Comparison of ENCODE assay signal across 23 cellular contexts in the genomic region with DNA sequence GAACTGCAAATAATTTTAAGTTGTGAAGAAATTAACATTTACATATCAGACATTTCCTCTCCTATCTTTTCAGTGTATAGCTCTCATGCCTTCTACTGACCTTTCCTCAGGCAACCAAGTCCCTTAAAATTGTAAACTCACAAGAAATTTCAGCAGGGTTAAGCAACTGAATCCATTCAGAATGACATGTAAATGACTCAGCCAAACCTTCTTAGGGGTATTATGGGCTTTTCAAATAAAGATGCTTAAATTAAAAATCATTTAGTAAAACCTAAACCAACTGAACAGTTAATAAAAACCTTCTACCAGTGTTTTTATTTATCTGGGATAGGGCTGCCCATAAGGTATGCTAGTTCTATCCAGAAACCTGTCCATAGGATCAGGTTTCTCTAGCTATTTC. TPM values are rescaled to one million over a fixed set of nuclear protein-coding genes. Genes with fewer than 3 reads are reported as not detected.
DNase-seq lines count a peak whose midpoint lies in the region; ATAC-seq, FAIRE-seq and TF ChIP-seq lines count a peak whose summit lies in the region.
"Had no signal": no experiment of that assay in that cellular context is flagged by ENCODE, and none has a peak within 500 bp of the region (broad histone marks: within the 10 kb centered on the region; RNA-seq: fewer than 3 reads in every experiment).

No MANE protein-coding gene starts in this region.

- no peak for TF ChIP-seq CTCF in A549 (IDR thresholded peaks at IDR 0.05)
- no peak for TF ChIP-seq CTCF in fibroblast of villous mesenchyme (IDR thresholded peaks at IDR 0.05; ENCODE audit: insufficient read depth, low read depth, low read length)
- TF ChIP-seq CTCF in testis (IDR thresholded peaks at IDR 0.05) = no peak

- peaks cover 58% of the 10 kb centered on the region for H3K36me3 ChIP-seq in adipocyte (ENCODE audit: control insufficient read depth, insufficient read depth, low read length, severe bottlenecking)
- H3K36me3 ChIP-seq in testis (ENCODE audit: low read depth, missing control alignments) = no peaks in the 10 kb centered on the region

- no peak overlapping the region for H3K9ac ChIP-seq in adipocyte (ENCODE audit: low read length)

- H3K4me1 ChIP-seq in A549 (peaks cover 35% of the 10 kb centered on the region), adipocyte (ENCODE audit: control insufficient read depth, insufficient read depth, low read length) (peaks cover 18% of the 10 kb centered on the region), testis (peaks cover 3% of the 10 kb centered on the region)

- intact Hi-C loops in testis (cut with DNase I; ENCODE audit: low total_unique reads) = no loop called here

- no peak overlapping the region for H3K4me3 ChIP-seq in A549
- H3K4me3 ChIP-seq in adipocyte (ENCODE audit: low read length) = no peak overlapping the region
- H3K4me3 ChIP-seq in fibroblast of villous mesenchyme (ENCODE audit: low read depth, low read length) = no peak overlapping the region
- H3K4me3 ChIP-seq in testis = no peak overlapping the region
- H3K4me3 ChIP-seq: spleen had no signal

- H3K27ac ChIP-seq in A549 (no peak overlapping the region), testis (no peak overlapping the region)
- H3K27ac ChIP-seq: spleen, WERI-Rb-1 had no signal

- H3K9me3 ChIP-seq in A549 (no peaks in the 10 kb centered on the region), adipocyte (ENCODE audit: control insufficient read depth, low read length) (no peaks in the 10 kb centered on the region), testis (no peaks in the 10 kb centered on the region)
- H3K9me3 ChIP-seq: spleen had no signal

- no peak for FAIRE-seq in A549 (lab: Jason Lieb, UNC)
- FAIRE-seq: endothelial cell of umbilical vein, HTR-8/SVneo, urothelium cell line had no signal

- no peak for TF ChIP-seq EP300 in A549 (IDR thresholded peaks at IDR 0.05)

- ATAC-seq in A549 (no peak), GM21723 (IDR thresholded peaks at IDR 0.05; ENCODE audit: unreplicated experiment) (no peak)
- ATAC-seq: left lobe of liver had no signal

- no peak for TF ChIP-seq RAD21 in A549 (conservative IDR thresholded peaks at IDR 0.05 in 1 of 2, IDR thresholded peaks at IDR 0.05 in 1 of 2)

- no peak for DNase-seq in A549 (ENCODE audit: low read depth in 1 of 2, low spot score in 1 of 2)
- peak; percentile 55 for DNase-seq in ELR (ENCODE audit: low read depth)
- peak; percentile 63 for DNase-seq in adipocyte (ENCODE audit: low read depth)
- DNase-seq in fibroblast of villous mesenchyme (ENCODE audit: low read depth) = peak; percentile 39
- DNase-seq in testis = no peak
- no peak for DNase-seq in kidney tubule cell (ENCODE audit: low spot score)
- no peak for DNase-seq in ecto neural progenitor cell (ENCODE audit: low spot score)
- DNase-seq: activated CD4-positive, alpha-beta T cell treated with anti-CD3 and anti-CD28 coated beads, Interleukin-2, amount 50 U/mL, for 4 hours; activated naive CD4-positive, alpha-beta T cell treated with anti-CD3 and anti-CD28 coated beads, Interleukin-2, amount 10 ng/mL, durations not matched to agents 7 days and 5 days; CD4-positive, alpha-beta memory T cell; DMS79; NCI-H1436; NCI-H774; OCI-M1; SIG-M5; spleen; stimulated activated CD8-positive, alpha-beta memory T cell treated with anti-CD3 and anti-CD28 coated beads, Interleukin-4, amount 100 ng/mL, for 48 hours; WERI-Rb-1 had no signal

- CTCF ChIA-PET in A549 (lab: Yijun Ruan, JAX) = interaction anchor here (0.7 kb wide), 1 partner anchor 17 kb away, joined by 3 read pairs; no protein-coding TSS in a partner anchor

- POLR2A ChIA-PET in A549 (lab: Yijun Ruan, JAX) = interaction anchor here (1.6 kb wide), 1 partner anchor 34 kb away, joined by 3 read pairs; no protein-coding TSS in a partner anchor

- TF ChIP-seq POLR2A in A549 (IDR thresholded peaks at IDR 0.05; ENCODE audit: low read length) (no peak), testis (IDR thresholded peaks at IDR 0.05) (no peak)

- 0 out of 3 replicates have a peak overlapping the region, but pooled peaks have one; percentile 7 for H3K4me2 ChIP-seq in A549

- H3K27me3 ChIP-seq in adipocyte (replicated peaks; ENCODE audit: control insufficient read depth, insufficient read depth, low read length) = no peaks in the 10 kb centered on the region
- no peaks in the 10 kb centered on the region for H3K27me3 ChIP-seq in testis
- H3K27me3 ChIP-seq: spleen had no signal

TF ChIP-seq in A549, 52 proteins besides CTCF, POLR2A, EP300 and RAD21:
- TF ChIP-seq EHF (CRISPR knock-in tag; IDR thresholded peaks at IDR 0.05) (no peak), NPAS2 (CRISPR knock-in tag; IDR thresholded peaks at IDR 0.05; ENCODE audit: borderline replicate concordance) (no peak), NFE2L2 (conservative IDR thresholded peaks at IDR 0.05; ENCODE audit: low read length) (no peak), MYC (IDR thresholded peaks at IDR 0.05; ENCODE audit: borderline replicate concordance, low read length) (no peak), HOXB5 (CRISPR knock-in tag; IDR thresholded peaks at IDR 0.05) (no peak), MAFK (IDR thresholded peaks at IDR 0.05; ENCODE audit: partially characterized antibody) (no peak), JUN (IDR thresholded peaks at IDR 0.05) (no peak)
- TF ChIP-seq, protein P1, sequence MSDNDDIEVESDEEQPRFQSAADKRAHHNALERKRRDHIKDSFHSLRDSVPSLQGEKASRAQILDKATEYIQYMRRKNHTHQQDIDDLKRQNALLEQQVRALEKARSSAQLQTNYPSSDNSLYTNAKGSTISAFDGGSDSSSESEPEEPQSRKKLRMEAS (IDR thresholded peaks at IDR 0.05) = no peak
- TF ChIP-seq, protein P2, sequence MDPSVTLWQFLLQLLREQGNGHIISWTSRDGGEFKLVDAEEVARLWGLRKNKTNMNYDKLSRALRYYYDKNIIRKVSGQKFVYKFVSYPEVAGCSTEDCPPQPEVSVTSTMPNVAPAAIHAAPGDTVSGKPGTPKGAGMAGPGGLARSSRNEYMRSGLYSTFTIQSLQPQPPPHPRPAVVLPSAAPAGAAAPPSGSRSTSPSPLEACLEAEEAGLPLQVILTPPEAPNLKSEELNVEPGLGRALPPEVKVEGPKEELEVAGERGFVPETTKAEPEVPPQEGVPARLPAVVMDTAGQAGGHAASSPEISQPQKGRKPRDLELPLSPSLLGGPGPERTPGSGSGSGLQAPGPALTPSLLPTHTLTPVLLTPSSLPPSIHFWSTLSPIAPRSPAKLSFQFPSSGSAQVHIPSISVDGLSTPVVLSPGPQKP (IDR thresholded peaks at IDR 0.05; ENCODE audit: low read depth, low read length) = no peak
- TF ChIP-seq, protein P3, sequence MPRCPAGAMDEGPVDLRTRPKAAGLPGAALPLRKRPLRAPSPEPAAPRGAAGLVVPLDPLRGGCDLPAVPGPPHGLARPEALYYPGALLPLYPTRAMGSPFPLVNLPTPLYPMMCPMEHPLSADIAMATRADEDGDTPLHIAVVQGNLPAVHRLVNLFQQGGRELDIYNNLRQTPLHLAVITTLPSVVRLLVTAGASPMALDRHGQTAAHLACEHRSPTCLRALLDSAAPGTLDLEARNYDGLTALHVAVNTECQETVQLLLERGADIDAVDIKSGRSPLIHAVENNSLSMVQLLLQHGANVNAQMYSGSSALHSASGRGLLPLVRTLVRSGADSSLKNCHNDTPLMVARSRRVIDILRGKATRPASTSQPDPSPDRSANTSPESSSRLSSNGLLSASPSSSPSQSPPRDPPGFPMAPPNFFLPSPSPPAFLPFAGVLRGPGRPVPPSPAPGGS (IDR thresholded peaks at IDR 0.05) = no peak
- TF ChIP-seq, protein P4, sequence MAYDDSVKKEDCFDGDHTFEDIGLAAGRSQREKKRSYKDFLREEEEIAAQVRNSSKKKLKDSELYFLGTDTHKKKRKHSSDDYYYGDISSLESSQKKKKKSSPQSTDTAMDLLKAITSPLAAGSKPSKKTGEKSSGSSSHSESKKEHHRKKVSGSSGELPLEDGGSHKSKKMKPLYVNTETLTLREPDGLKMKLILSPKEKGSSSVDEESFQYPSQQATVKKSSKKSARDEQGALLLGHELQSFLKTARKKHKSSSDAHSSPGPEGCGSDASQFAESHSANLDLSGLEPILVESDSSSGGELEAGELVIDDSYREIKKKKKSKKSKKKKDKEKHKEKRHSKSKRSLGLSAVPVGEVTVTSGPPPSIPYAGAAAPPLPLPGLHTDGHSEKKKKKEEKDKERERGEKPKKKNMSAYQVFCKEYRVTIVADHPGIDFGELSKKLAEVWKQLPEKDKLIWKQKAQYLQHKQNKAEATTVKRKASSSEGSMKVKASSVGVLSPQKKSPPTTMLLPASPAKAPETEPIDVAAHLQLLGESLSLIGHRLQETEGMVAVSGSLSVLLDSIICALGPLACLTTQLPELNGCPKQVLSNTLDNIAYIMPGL (CRISPR knock-in tag; IDR thresholded peaks at IDR 0.05; ENCODE audit: borderline replicate concordance) = no peak
TF ChIP-seq in A549: peak in this region for 0.

RNA-seq across cellular contexts. Expression of a gene that starts 20.7 kb away (rescaled TPM):
- polyA plus RNA-seq in A549 (2011; rRNA removed) (20.1 and 25.6 TPM in 2 replicates), A549 (2017; fragmentation: RNase III; extraction: RNeasy Plus Mini Kit Qiagen cat#74134 plus additional on column Dnase treatment) (15.4 to 16.6 TPM (median 15.7 TPM) in 3 replicates), testis (ENCODE audit: insufficient read depth, low read depth, low replicate concordance) (65.7 TPM)
- polyA plus RNA-seq in A549 (2012; cell fraction: cytosol; rRNA removed) = 5.4 and 5.8 TPM in 2 replicates
- polyA plus RNA-seq in A549 (2012; cell fraction: nucleus; rRNA removed) = 3.5 and 5.5 TPM in 2 replicates
- polyA minus RNA-seq in A549 (2011; rRNA and poly(A)+ RNA removed) = 20.0 and 21.5 TPM in 2 replicates
- total RNA-seq in fibroblast of villous mesenchyme (45.1 and 64.8 TPM in 2 replicates), testis (10 to 100 TPM; 80.8 to 89.8 TPM)

Comparison
In these comparisons a context has a peak if more than half of its experiments do, and no peak if none do; other contexts are left out.
1. DNase-seq: peak in ELR (single experiment), adipocyte (single experiment) and fibroblast of villous mesenchyme (single experiment); none in A549 (0 of 2), testis (single experiment), kidney tubule cell (single experiment) and ecto neural progenitor cell (single experiment).